ENCODE assay signal across 23 cellular contexts in genomic region chr3:27963519-27963918, GRCh38.
DNase-seq lines count a peak whose midpoint lies in the region; ATAC-seq and TF ChIP-seq lines count a peak whose summit lies in the region.
"Had no signal": no experiment of that assay in that cellular context is flagged by ENCODE, and none has a peak within 500 bp of the region (broad histone marks: within the 10 kb centered on the region; RNA-seq: fewer than 3 reads in every experiment).

No MANE protein-coding gene starts in this region.

- H3K9me2 ChIP-seq in GM23338 (ENCODE audit: insufficient read depth) = no peaks in the 10 kb centered on the region

- H3K36me3 ChIP-seq in GM23338 (ENCODE audit: insufficient read depth) = no peaks in the 10 kb centered on the region

- no peaks in the 10 kb centered on the region for H3F3A ChIP-seq in GM23338 (replicated peaks; ENCODE audit: low read depth)

- no peak overlapping the region for H3K27ac ChIP-seq in GM23338 (ENCODE audit: low read depth)
- H3K27ac ChIP-seq: A549 had no signal

- H3K4me1 Mint-ChIP-seq in activated CD4-positive, alpha-beta memory T cell treated with anti-CD3 and anti-CD28 coated beads for 36 hours (ENCODE audit: low read depth) = peaks cover 34% of the 10 kb centered on the region
- no peaks in the 10 kb centered on the region for H3K4me1 Mint-ChIP-seq in activated CD4-positive, alpha-beta memory T cell treated with anti-CD3 and anti-CD28 coated beads, Interleukin-2, amount 10 ng/mL, durations not matched to agents 7 days and 5 days
- H3K4me1 Mint-ChIP-seq in activated T-helper 17 cell treated with anti-CD3 and anti-CD28 coated beads, Interleukin-2, amount 50 U/mL, for 72 hours = no peaks in the 10 kb centered on the region
- no peaks in the 10 kb centered on the region for H3K4me1 Mint-ChIP-seq in GM23338
- H3K4me1 Mint-ChIP-seq: IgD-negative memory B cell had no signal

- no peak overlapping the region for H2AFZ ChIP-seq in GM23338

- H3K4me3 ChIP-seq in GM23338 = no peak overlapping the region
- H3K4me3 ChIP-seq: A549 had no signal

- H3K4me2 ChIP-seq in GM23338 = no peak overlapping the region
- H3K4me2 ChIP-seq: A549 had no signal

- no peaks in the 10 kb centered on the region for H3K27me3 Mint-ChIP-seq in activated CD4-positive, alpha-beta memory T cell treated with anti-CD3 and anti-CD28 coated beads for 36 hours
- no peaks in the 10 kb centered on the region for H3K27me3 Mint-ChIP-seq in activated CD4-positive, alpha-beta memory T cell treated with anti-CD3 and anti-CD28 coated beads, Interleukin-2, amount 10 ng/mL, durations not matched to agents 7 days and 5 days
- no peaks in the 10 kb centered on the region for H3K27me3 Mint-ChIP-seq in activated T-helper 17 cell treated with anti-CD3 and anti-CD28 coated beads, Interleukin-2, amount 50 U/mL, for 72 hours
- H3K27me3 Mint-ChIP-seq in GM23338 (ENCODE audit: insufficient read depth, low read depth, poor library complexity) = peaks cover 2% of the 10 kb centered on the region
- H3K27me3 Mint-ChIP-seq: CD4-positive, alpha-beta T cell; IgD-negative memory B cell had no signal

- peaks cover 1% of the 10 kb centered on the region for H3K9me3 Mint-ChIP-seq in activated CD4-positive, alpha-beta memory T cell treated with anti-CD3 and anti-CD28 coated beads for 36 hours
- no peaks in the 10 kb centered on the region for H3K9me3 Mint-ChIP-seq in activated CD4-positive, alpha-beta memory T cell treated with anti-CD3 and anti-CD28 coated beads, Interleukin-2, amount 10 ng/mL, durations not matched to agents 7 days and 5 days
- no peaks in the 10 kb centered on the region for H3K9me3 Mint-ChIP-seq in activated T-helper 17 cell treated with anti-CD3 and anti-CD28 coated beads, Interleukin-2, amount 50 U/mL, for 72 hours
- no peaks in the 10 kb centered on the region for H3K9me3 Mint-ChIP-seq in GM23338

- H3K79me2 ChIP-seq in GM23338 (replicated peaks; ENCODE audit: insufficient read depth) = no peaks in the 10 kb centered on the region

- peak; percentile 35 for DNase-seq in activated CD4-positive, alpha-beta memory T cell treated with anti-CD3 and anti-CD28 coated beads for 36 hours
- DNase-seq in activated CD4-positive, alpha-beta memory T cell treated with anti-CD3 and anti-CD28 coated beads, Interleukin-2, amount 10 ng/mL, durations not matched to agents 7 days and 5 days = no peak
- peak; percentile 19 for DNase-seq in stimulated activated CD4-positive, alpha-beta T cell treated with anti-CD3 and anti-CD28 coated beads, Interleukin-1b, Interleukin-23, amount 100 ng/mL, for 48 hours
- no peak for DNase-seq in stimulated activated CD4-positive, alpha-beta T cell treated with anti-CD3 and anti-CD28 coated beads, Interleukin-4, amount 100 ng/mL, for 1 hour
- DNase-seq in stimulated activated CD8-positive, alpha-beta memory T cell treated with anti-CD3 and anti-CD28 coated beads, Interleukin-7, amount 100 ng/mL, for 48 hours (ENCODE audit: extremely low read depth in 1 of 2, low read depth in 1 of 2) = peak; percentile 2 to 30
- no peak for DNase-seq in GM23338 (ENCODE audit: low spot score)
- DNase-seq: CD4-positive, alpha-beta T cell; DMS153; GDM1; GOT3; Karpas-422; NCI-H1048; NCI-H1436; NCI-H1930; NCI-H226; NCI-H524; NCI-H82; OCI-M1 had no signal

- no peaks in the 10 kb centered on the region for H3K36me3 Mint-ChIP-seq in activated CD4-positive, alpha-beta memory T cell treated with anti-CD3 and anti-CD28 coated beads for 36 hours
- H3K36me3 Mint-ChIP-seq in activated CD4-positive, alpha-beta memory T cell treated with anti-CD3 and anti-CD28 coated beads, Interleukin-2, amount 10 ng/mL, durations not matched to agents 7 days and 5 days (ENCODE audit: low read depth) = no peaks in the 10 kb centered on the region
- no peaks in the 10 kb centered on the region for H3K36me3 Mint-ChIP-seq in activated T-helper 17 cell treated with anti-CD3 and anti-CD28 coated beads, Interleukin-2, amount 50 U/mL, for 72 hours (ENCODE audit: low read depth)
- no peaks in the 10 kb centered on the region; the same call in 2 of the 3 replicates for H3K36me3 Mint-ChIP-seq in GM23338 (ENCODE audit: low read depth)
- H3K36me3 Mint-ChIP-seq: IgD-negative memory B cell had no signal

- H3K27me3 ChIP-seq in GM23338 (ENCODE audit: insufficient read depth) = no peaks in the 10 kb centered on the region

- POLR2A ChIA-PET in activated CD4-positive, alpha-beta memory T cell treated with anti-CD3 and anti-CD28 coated beads for 36 hours (lab: Charles Lee) = no interaction called here
- POLR2A ChIA-PET in activated CD4-positive, alpha-beta memory T cell treated with anti-CD3 and anti-CD28 coated beads, Interleukin-2, amount 10 ng/mL, durations not matched to agents 7 days and 5 days (lab: Charles Lee) = no interaction called here

- H3K27ac Mint-ChIP-seq in activated CD4-positive, alpha-beta memory T cell treated with anti-CD3 and anti-CD28 coated beads for 36 hours = peak overlapping the region; percentile 1
- no peak overlapping the region for H3K27ac Mint-ChIP-seq in activated CD4-positive, alpha-beta memory T cell treated with anti-CD3 and anti-CD28 coated beads, Interleukin-2, amount 10 ng/mL, durations not matched to agents 7 days and 5 days
- no peak overlapping the region for H3K27ac Mint-ChIP-seq in activated T-helper 17 cell treated with anti-CD3 and anti-CD28 coated beads, Interleukin-2, amount 50 U/mL, for 72 hours
- H3K27ac Mint-ChIP-seq in GM23338 = no peak overlapping the region
- H3K27ac Mint-ChIP-seq: CD4-positive, alpha-beta T cell; IgD-negative memory B cell had no signal

- CTCF ChIA-PET in activated CD4-positive, alpha-beta memory T cell treated with anti-CD3 and anti-CD28 coated beads for 36 hours (lab: Charles Lee) = no interaction called here
- CTCF ChIA-PET in activated CD4-positive, alpha-beta memory T cell treated with anti-CD3 and anti-CD28 coated beads, Interleukin-2, amount 10 ng/mL, durations not matched to agents 7 days and 5 days (lab: Charles Lee) = no interaction called here

- intact Hi-C loops in activated CD4-positive, alpha-beta memory T cell treated with anti-CD3 and anti-CD28 coated beads for 36 hours (cut with micrococcal nuclease) = loop anchor here (5.0 kb wide), 1 partner anchor 89 kb away; no protein-coding TSS in a partner anchor

- no peak overlapping the region for H3K4me3 Mint-ChIP-seq in activated CD4-positive, alpha-beta memory T cell treated with anti-CD3 and anti-CD28 coated beads for 36 hours
- no peak overlapping the region for H3K4me3 Mint-ChIP-seq in activated CD4-positive, alpha-beta memory T cell treated with anti-CD3 and anti-CD28 coated beads, Interleukin-2, amount 10 ng/mL, durations not matched to agents 7 days and 5 days
- H3K4me3 Mint-ChIP-seq in activated T-helper 17 cell treated with anti-CD3 and anti-CD28 coated beads, Interleukin-2, amount 50 U/mL, for 72 hours = no peak overlapping the region
- H3K4me3 Mint-ChIP-seq in GM23338 = no peak overlapping the region
- H3K4me3 Mint-ChIP-seq: CD4-positive, alpha-beta T cell; IgD-negative memory B cell had no signal

- no peak for TF ChIP-seq CTCF in GM23338 (conservative IDR thresholded peaks at IDR 0.05; ENCODE audit: low read depth in 2 of 2)

- ATAC-seq in activated T-helper 17 cell treated with anti-CD3 and anti-CD28 coated beads, Interleukin-2, amount 50 U/mL, for 72 hours (replicated peaks) = peak; percentile 90
- ATAC-seq in GM21390 (IDR thresholded peaks at IDR 0.05; ENCODE audit: unreplicated experiment) (no peak), GM23338 (no peak)
- ATAC-seq: A549, HCT116 had no signal

- no peaks in the 10 kb centered on the region for H3K4me1 ChIP-seq in GM23338 (ENCODE audit: insufficient read depth)
- H3K4me1 ChIP-seq: A549 had no signal

- H4K20me1 ChIP-seq in GM23338 (replicated peaks; ENCODE audit: insufficient read depth) = no peaks in the 10 kb centered on the region

TF ChIP-seq in GM23338, 12 proteins besides CTCF, POLR2A, EP300 and RAD21 (continues in another document):
- TF ChIP-seq CREB1 (CRISPR knock-in tag; IDR thresholded peaks at IDR 0.05; ENCODE audit: low read depth) (no peak), REST (IDR thresholded peaks at IDR 0.05; ENCODE audit: unreplicated experiment) (no peak), NANOG (IDR thresholded peaks at IDR 0.05; ENCODE audit: borderline replicate concordance) (no peak), POLR2AphosphoS5 (IDR thresholded peaks at IDR 0.05; ENCODE audit: low read depth) (no peak), ZNF114 (CRISPR knock-in tag; IDR thresholded peaks at IDR 0.05) (no peak), STAT1 (IDR thresholded peaks at IDR 0.05; ENCODE audit: unreplicated experiment) (no peak)

Comparison
In these comparisons a context has a peak if more than half of its experiments do, and no peak if none do; other contexts are left out.
1. DNase-seq: peak in activated CD4-positive, alpha-beta memory T cell treated with anti-CD3 and anti-CD28 coated beads for 36 hours (single experiment), stimulated activated CD4-positive, alpha-beta T cell treated with anti-CD3 and anti-CD28 coated beads, Interleukin-1b, Interleukin-23, amount 100 ng/mL, for 48 hours (single experiment) and stimulated activated CD8-positive, alpha-beta memory T cell treated with anti-CD3 and anti-CD28 coated beads, Interleukin-7, amount 100 ng/mL, for 48 hours (2 of 2); none in activated CD4-positive, alpha-beta memory T cell treated with anti-CD3 and anti-CD28 coated beads, Interleukin-2, amount 10 ng/mL, durations not matched to agents 7 days and 5 days (single experiment), stimulated activated CD4-positive, alpha-beta T cell treated with anti-CD3 and anti-CD28 coated beads, Interleukin-4, amount 100 ng/mL, for 1 hour (single experiment) and GM23338 (single experiment).